In genomic region chr12:63937381-63938168, GRCh38 we compare ENCODE assay signal across 1 cellular context.
TF ChIP-seq lines count a peak whose summit lies in the region.

No MANE protein-coding gene starts in this region.

TF ChIP-seq in IMR-90, 13 proteins besides CTCF, POLR2A, EP300 and RAD21:
- TF ChIP-seq CEBPB (IDR thresholded peaks at IDR 0.05; ENCODE audit: low read depth, low read length) (no peak), RCOR1 (IDR thresholded peaks at IDR 0.05; ENCODE audit: insufficient replicate concordance, low read length) (no peak), RFX5 (IDR thresholded peaks at IDR 0.05; ENCODE audit: low read depth, low read length) (no peak), ELK1 (IDR thresholded peaks at IDR 0.05; ENCODE audit: borderline replicate concordance, low read depth, low read length) (no peak), USF2 (IDR thresholded peaks at IDR 0.05; ENCODE audit: low read depth, low read length) (no peak), MXI1 (IDR thresholded peaks at IDR 0.05; ENCODE audit: borderline replicate concordance, low read depth, low read length) (no peak), FOS (IDR thresholded peaks at IDR 0.05; ENCODE audit: low read depth, low read length) (no peak), NFE2L2 (IDR thresholded peaks at IDR 0.05; ENCODE audit: low read depth, low read length) (no peak), BHLHE40 (IDR thresholded peaks at IDR 0.05; ENCODE audit: low read depth, low read length) (no peak), CHD1 (IDR thresholded peaks at IDR 0.05; ENCODE audit: low read depth, low read length) (no peak), MAZ (IDR thresholded peaks at IDR 0.05; ENCODE audit: borderline replicate concordance, low read depth, low read length) (no peak), SMC3 (IDR thresholded peaks at IDR 0.05; ENCODE audit: low read depth, low read length) (no peak), MAFK (IDR thresholded peaks at IDR 0.05; ENCODE audit: low read depth, low read length) (no peak)
